In genomic region chr1:237038211-237038610, GRCh38 we compare ENCODE assay signal across 33 cellular contexts. TPM values are rescaled to one million over a fixed set of nuclear protein-coding genes. Genes with fewer than 3 reads are reported as not detected.
"Had no signal": no experiment of that assay in that cellular context is flagged by ENCODE, and none has a peak within 500 bp of the region (broad histone marks: within the 10 kb centered on the region; RNA-seq: fewer than 3 reads in every experiment).

No MANE protein-coding gene starts in this region.

- H3K4me3 ChIP-seq: heart right ventricle, hepatocyte, lung, mucosa of descending colon, pancreas, psoas muscle, right lobe of liver, smooth muscle cell, tibial nerve, uterus had no signal

- H3K79me2 ChIP-seq: hepatocyte had no signal

- H3K27me3 ChIP-seq: uterus had no signal

- ATAC-seq: heart right ventricle; left lobe of liver; mucosa of descending colon; naive thymus-derived CD4-positive, alpha-beta T cell; pancreas; psoas muscle; right lobe of liver; stimulated activated memory B cell treated with anti-CD40 and anti-IgM and Interleukin-4, amounts not matched to agents 10 μg/mL and 1 μg/mL and 100 μg/mL, for 72 hours; stimulated activated naive CD8-positive, alpha-beta T cell treated with anti-CD3 and anti-CD28 coated beads, Interleukin-15, amount 100 ng/mL, for 72 hours had no signal

- H3K4me2 ChIP-seq: hepatocyte, smooth muscle cell had no signal

- H3K27ac ChIP-seq: hepatocyte, pancreas, psoas muscle, right lobe of liver, tibial nerve, uterus had no signal

- H3K36me3 ChIP-seq: heart right ventricle, pancreas, right lobe of liver, tibial nerve, uterus had no signal

- DNase-seq: heart right ventricle; islet precursor cell; midbrain; mucosa of descending colon; naive thymus-derived CD4-positive, alpha-beta T cell; nucleus accumbens; pancreas; posterior cingulate gyrus; psoas muscle; right lobe of liver; stimulated activated CD4-positive, alpha-beta T cell treated with anti-CD3 and anti-CD28 coated beads, Interleukin-1b, Interleukin-23, amount 100 ng/mL, for 48 hours; stimulated activated CD4-positive, alpha-beta T cell treated with anti-CD3 and anti-CD28 coated beads, Interleukin-2, amount 100 ng/mL, for 48 hours; stimulated activated CD4-positive, alpha-beta T cell treated with anti-CD3 and anti-CD28 coated beads, Interleukin-4, amount 100 ng/mL, for 4 hours; stimulated activated CD8-positive, alpha-beta memory T cell treated with anti-CD3 and anti-CD28 coated beads, Interleukin-4, amount 100 ng/mL, for 48 hours; stimulated activated naive CD4-positive, alpha-beta T cell treated with Interleukin-2 at 50 U/mL for 16 hours; stimulated activated naive CD8-positive, alpha-beta T cell treated with anti-CD3 and anti-CD28 coated beads, Interleukin-15, amount 100 ng/mL, for 72 hours; substantia nigra; uterus had no signal

- H3K9me3 ChIP-seq: heart right ventricle, mucosa of descending colon, pancreas, psoas muscle, right lobe of liver, tibial nerve, uterus had no signal

- H3K4me1 ChIP-seq: psoas muscle, right lobe of liver had no signal

RNA-seq across cellular contexts. Expression of gene RYR2, which starts 3.8 kb away (rescaled TPM):
- total RNA-seq: kidney epithelial cell, osteoblast had no signal
- polyA plus RNA-seq: naive thymus-derived CD4-positive, alpha-beta T cell; smooth muscle cell had no signal

RNA-seq across cellular contexts. Expression of gene MT1HL1, which starts 34.0 kb away (rescaled TPM):
- total RNA-seq: heart right ventricle; hepatocyte; kidney epithelial cell; left lobe of liver; lower leg skin; lung; mesenteric fat pad; mucosa of descending colon; myocyte; naive thymus-derived CD4-positive, alpha-beta T cell; neural crest cell; osteoblast; pancreas; psoas muscle; right lobe of liver; skeletal muscle tissue; smooth muscle cell; temporal lobe; tibial nerve; ureter; uterus had no signal
- polyA plus RNA-seq: heart right ventricle; hepatocyte; lung; naive thymus-derived CD4-positive, alpha-beta T cell; pancreas; psoas muscle; smooth muscle cell had no signal
